Comparison of ENCODE assay signal across 8 cellular contexts in the genomic region with DNA sequence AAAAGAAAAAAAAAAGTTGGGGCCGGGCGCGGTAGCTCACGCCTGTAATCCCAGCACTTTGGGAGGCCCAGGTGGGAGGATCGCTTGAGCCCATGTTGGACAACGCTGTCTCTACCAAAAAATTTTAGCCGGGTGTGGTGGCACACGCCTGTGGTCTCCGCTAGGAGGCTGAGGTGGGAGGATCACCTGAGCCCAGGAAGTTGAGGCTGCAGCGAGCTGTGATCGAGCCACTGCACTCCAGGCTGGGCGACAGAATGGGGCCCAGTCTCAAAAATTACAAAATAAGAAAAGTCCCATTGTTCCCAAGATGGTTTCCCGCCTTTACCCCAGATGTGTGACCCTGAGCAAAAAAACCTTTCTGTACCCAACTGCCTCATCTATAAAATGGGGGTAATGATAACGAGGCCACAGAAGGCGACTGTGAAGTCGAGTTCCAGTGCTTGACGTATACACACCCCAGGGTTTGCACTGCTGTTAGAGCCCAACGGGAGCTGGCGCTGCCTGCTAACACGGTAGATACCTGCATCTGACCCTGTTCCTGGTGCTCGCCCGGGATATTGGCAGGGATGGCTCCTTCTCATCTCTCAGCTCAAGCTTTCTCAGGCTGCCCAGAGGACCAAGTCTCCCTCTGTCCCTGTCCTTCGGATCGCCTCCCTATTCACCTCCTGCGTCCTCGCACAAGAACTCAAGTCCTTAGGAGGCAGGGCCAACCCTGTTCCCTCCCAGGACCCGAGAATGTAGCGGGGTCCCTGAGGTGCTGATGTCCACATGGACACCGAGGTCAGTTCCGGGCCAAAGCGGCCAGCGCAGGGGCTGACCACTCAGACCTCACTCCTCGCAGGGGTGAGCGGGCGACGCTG. TPM values are rescaled to one million over a fixed set of nuclear protein-coding genes. Genes with fewer than 3 reads are reported as not detected.
A peak's percentile ranks its signal among the peaks of the same experiment; 100 is the strongest.
DNase-seq lines count a peak whose midpoint lies in the region; ATAC-seq, FAIRE-seq and TF ChIP-seq lines count a peak whose summit lies in the region.

No MANE protein-coding gene starts in this region.

- H3K4me1 ChIP-seq in A673 (ENCODE audit: insufficient read depth, low read length, poor library complexity, severe bottlenecking) (peaks cover 11% of the 10 kb centered on the region), parathyroid adenoma (peaks cover 4% of the 10 kb centered on the region)

- peaks cover 27% of the 10 kb centered on the region for H3K36me3 ChIP-seq in A673 (ENCODE audit: insufficient read depth, low read length, poor library complexity, severe bottlenecking)
- no peaks in the 10 kb centered on the region for H3K36me3 ChIP-seq in parathyroid adenoma (ENCODE audit: control insufficient read depth, insufficient read depth, low read length)

- peak; percentile 71 for FAIRE-seq in GM19239 (lab: Jason Lieb, UNC)

- H3K27me3 ChIP-seq in A673 (replicated peaks; ENCODE audit: insufficient read depth, low read depth, low read length, poor library complexity), result no peaks in the 10 kb centered on the region
- H3K27me3 ChIP-seq in parathyroid adenoma (ENCODE audit: control insufficient read depth, insufficient read depth, low read length), result no peaks in the 10 kb centered on the region

- peak overlapping the region; percentile 96 for H2AFZ ChIP-seq in parathyroid adenoma

- H3K4me1 Mint-ChIP-seq in T-cell, result peaks cover 40 to 46% (median 42%) of the 10 kb centered on the region in 3 donors

- H3K36me3 Mint-ChIP-seq in T-cell, result peaks cover 17% of the 10 kb centered on the region

- H3K79me2 ChIP-seq in parathyroid adenoma, result peaks cover 3% of the 10 kb centered on the region

- ATAC-seq in T-cell (replicated peaks in 1 of 4) (peak in 2 of 4 experiments; percentile 0 to 1), esophagus mucosa (peak; percentile 0), HG02840 (IDR thresholded peaks at IDR 0.05; ENCODE audit: low FRiP score, unreplicated experiment) (no peak)

- H3K4me3 Mint-ChIP-seq in T-cell, result peak overlapping the region; percentile 89 to 91 (median 89)

- DNase-seq in A673 (ENCODE audit: low spot score), result no peak
- no peak for DNase-seq in GM19239 (ENCODE audit: insufficient read length, low spot score)
- peak in 3 of 34 experiments; percentile 22 to 41 (median 26) for DNase-seq in T-cell
- DNase-seq in HK-2 (ENCODE audit: unreplicated experiment), result no peak
- DNase-seq in 8988T, result no peak

- BruUV-seq in A673 (replicated peaks; lab: Mats Ljungman, UMichigan), result TSS peak; percentile 62

- H3K27ac ChIP-seq in A673 (ENCODE audit: low read depth, low read length, poor library complexity, severe bottlenecking) (peak overlapping the region; percentile 99), parathyroid adenoma (peak overlapping the region; percentile 99)

- H3K9me3 ChIP-seq in A673 (ENCODE audit: low read depth, low read length, poor library complexity, severe bottlenecking) (no peaks in the 10 kb centered on the region), parathyroid adenoma (ENCODE audit: control insufficient read depth, low read length) (no peaks in the 10 kb centered on the region)

- POLR2A ChIA-PET in A673 (lab: Charles Lee; ENCODE audit: low non-redundant PET), result no interaction called here
- POLR2A ChIA-PET in T-cell (lab: Charles Lee), result interaction anchor here in 1 of 2 donors (0.8 kb wide), 1 partner anchor 10 kb away, joined by 3 read pairs; a partner anchor contains a TSS

- H3K4me3 ChIP-seq in A673 (ENCODE audit: low read depth, low read length, poor library complexity, severe bottlenecking) (peak overlapping the region; percentile 95), parathyroid adenoma (ENCODE audit: low read depth, low read length) (peak overlapping the region; percentile 88)

- CTCF ChIA-PET in A673 (lab: Charles Lee) (interaction anchor here (0.5 kb wide), 1 partner anchor 19 kb away, joined by 5 read pairs; a partner anchor contains a TSS), T-cell (lab: Charles Lee) (interaction anchor here (0.5 to 1.8 kb wide), 2 partner anchors 11 to 29 kb away, joined by 4 to 6 read pairs; no protein-coding TSS in a partner anchor)

- H3K27ac Mint-ChIP-seq in T-cell, result peak overlapping the region; percentile 94 to 99

- intact Hi-C loops in A673 (cut with micrococcal nuclease; ENCODE audit: unreplicated experiment), result no loop called here

- no peaks in the 10 kb centered on the region for H3K9me3 Mint-ChIP-seq in T-cell

- peak overlapping the region; percentile 87 for H3K9ac ChIP-seq in parathyroid adenoma

- no peaks in the 10 kb centered on the region for H3K27me3 Mint-ChIP-seq in T-cell

- TF ChIP-seq CTCF in A673 (conservative IDR thresholded peaks at IDR 0.05; ENCODE audit: low read depth, low read length) (no peak), parathyroid adenoma (IDR thresholded peaks at IDR 0.05) (no peak)

- peak overlapping the region; percentile 92 for H3K4me2 ChIP-seq in parathyroid adenoma (ENCODE audit: low read length)

RNA-seq across cellular contexts. Expression of a gene that starts 1.1 kb away (rescaled TPM):
- 1,325 and 1,354 TPM in 2 replicates for total RNA-seq in A673 (2021)
- 1,000 to 10,000 TPM; 4,736 to 5,826 (median 5,260) TPM for total RNA-seq in T-cell
- total RNA-seq in esophagus mucosa, result 2,043 TPM

RNA-seq across cellular contexts. Expression of a gene that starts 3.6 kb away (rescaled TPM):
- total RNA-seq in A673 (2021) (20.6 and 23.9 TPM in 2 replicates), T-cell (10 to 100 TPM; 31.1 to 46.6 (median 39.1) TPM), esophagus mucosa (7.6 TPM)

RNA-seq across cellular contexts. Expression of a gene that starts 10.1 kb away (rescaled TPM):
- total RNA-seq in A673 (2021) (45.0 and 45.4 TPM in 2 replicates), T-cell (100 to 1,000 TPM; 172 to 212 (median 206) TPM), esophagus mucosa (24.5 TPM)

RNA-seq across cellular contexts. Expression of a gene that starts 10.6 kb away (rescaled TPM):
- total RNA-seq in A673 (2021), result 33.3 and 38.1 TPM in 2 replicates
- 10 to 100 TPM; 22.4 to 37.4 (median 35.1) TPM for total RNA-seq in T-cell
- 11.0 TPM for total RNA-seq in esophagus mucosa

RNA-seq across cellular contexts. Expression of a gene that starts 18.8 kb away (rescaled TPM):
- 0.24 and 0.52 TPM in 2 replicates for total RNA-seq in A673 (2021)
- under 1 TPM in 3 of 5 donors, not detected in 2; 0.18 to 0.28 (median 0.20) TPM for total RNA-seq in T-cell
- total RNA-seq in esophagus mucosa, result not detected
